In genomic region chr12:108642269-108642870, GRCh38 we compare ENCODE assay signal across 13 cellular contexts. TPM values are rescaled to one million over a fixed set of nuclear protein-coding genes. Genes with fewer than 3 reads are reported as not detected.
DNase-seq lines count a peak whose midpoint lies in the region; ATAC-seq, FAIRE-seq and TF ChIP-seq lines count a peak whose summit lies in the region.
"Had no signal": no experiment of that assay in that cellular context is flagged by ENCODE, and none has a peak within 500 bp of the region (broad histone marks: within the 10 kb centered on the region; RNA-seq: fewer than 3 reads in every experiment).

No MANE protein-coding gene starts in this region.

- CTCF ChIA-PET in GM12878 (lab: Yijun Ruan, JAX): interaction anchor here (2.2 to 17.2 kb wide), 4 partner anchors 23 to 75 kb away, joined by 4 to 244 read pairs (median 174); partner anchors contain the start of gene ISCU

- RAD21 ChIA-PET in GM12878 (lab: Charles Lee; ENCODE audit: unreplicated experiment): interaction anchor here (0.6 to 17.3 kb wide), 4 partner anchors 9 to 76 kb away, joined by 4 to 413 read pairs (median 222); partner anchors contain the start of genes ISCU and SART3

- DNase-seq in COLO668 (lab: John Stamatoyannopoulos, UW; ENCODE audit: unreplicated experiment) (peak; percentile 48), NCI-H187 treated with DMSO at 0.1 percent for 48 hours (lab: John Stamatoyannopoulos, UW) (peak; percentile 86), GM12878 (ENCODE audit: low read depth, low spot score) (no peak), neural crest cell (ENCODE audit: low read depth, low spot score) (no peak), T-helper 9 cell (no peak), NCI-H1092 treated with DMSO at 0.1 percent for 48 hours (lab: John Stamatoyannopoulos, UW) (no peak), amygdala (lab: John Stamatoyannopoulos, UW) (no peak)
- DNase-seq: BE2C; effector memory CD4-positive, alpha-beta T cell; natural killer cell had no signal

- H3K27ac ChIP-seq in GM12878 (ENCODE audit: control insufficient read depth, insufficient read depth): peak overlapping the region; percentile 45

- no peaks in the 10 kb centered on the region for H3K27me3 ChIP-seq in GM12878 (replicated peaks in 1 of 2; ENCODE audit: control insufficient read depth in 2 of 2, insufficient read depth in 2 of 2, low read length in 1 of 2)
- H3K27me3 ChIP-seq: BE2C had no signal

- H3K79me2 ChIP-seq in GM12878 (ENCODE audit: control insufficient read depth, insufficient read depth, low read length): no peaks in the 10 kb centered on the region; the same call in 1 of the 2 replicates

- WGBS in GM12878 (ENCODE audit: insufficient coverage, insufficient replicate concordance, low lambda C conversion rate, missing lambda C conversion rate): 85% methylated on average over 16 of the region's 16 CpGs

- BruUV-seq in GM12878 (replicated peaks; lab: Mats Ljungman, UMichigan): no TSS peak

- H3K4me3 ChIP-seq in GM12878: no peak overlapping the region

- H2AFZ ChIP-seq in GM12878 (ENCODE audit: control insufficient read depth, low read depth, low read length): no peak overlapping the region

- in situ Hi-C loops in GM12878 (cut with MboI): no loop called here

- no peak for TF ChIP-seq EP300 in GM12878 (IDR thresholded peaks at IDR 0.05; ENCODE audit: borderline replicate concordance in 1 of 2, control insufficient read depth in 1 of 2, low read depth in 2 of 2, low read length in 2 of 2)

- H3K9me3 ChIP-seq in GM12878 (replicated peaks; ENCODE audit: control insufficient read depth, insufficient read depth, low read length): no peaks in the 10 kb centered on the region
- H3K9me3 ChIP-seq: BE2C had no signal

- TF ChIP-seq CTCF in GM12878 (IDR thresholded peaks at IDR 0.05 in 2 of 3, conservative IDR thresholded peaks at IDR 0.05 in 1 of 3; ENCODE audit: control insufficient read depth in 2 of 3, extremely low read depth in 1 of 3, insufficient read depth in 1 of 3, low read depth in 3 of 3, low read length in 3 of 3) (no peak), neural crest cell (conservative IDR thresholded peaks at IDR 0.05) (no peak)

- no peaks in the 10 kb centered on the region for H4K20me1 ChIP-seq in GM12878 (ENCODE audit: control insufficient read depth, insufficient read depth)

- H3K4me1 Mint-ChIP-seq in neural crest cell: peaks cover 46% of the 10 kb centered on the region

- no peak for TF ChIP-seq POLR2A in GM12878 (IDR thresholded peaks at IDR 0.05; ENCODE audit: low read depth, low read length)

- H3K27me3 Mint-ChIP-seq in neural crest cell (ENCODE audit: low read depth): no peaks in the 10 kb centered on the region
- H3K27me3 Mint-ChIP-seq: activated naive CD4-positive, alpha-beta T cell treated with anti-CD3 and anti-CD28 coated beads, Interleukin-2, amount 50 U/mL, for 24 hours had no signal

- no peak overlapping the region for H3K4me3 Mint-ChIP-seq in neural crest cell
- H3K4me3 Mint-ChIP-seq: activated naive CD4-positive, alpha-beta T cell treated with anti-CD3 and anti-CD28 coated beads, Interleukin-2, amount 50 U/mL, for 24 hours; natural killer cell had no signal

- ATAC-seq in GM12878 (no peak), GM18868 (IDR thresholded peaks at IDR 0.05; ENCODE audit: unreplicated experiment) (no peak)
- ATAC-seq: natural killer cell had no signal

- SMC1A ChIA-PET in GM12878 (lab: Charles Lee; ENCODE audit: uncharacterized antibody, unreplicated experiment): interaction anchor here (1.4 to 16.7 kb wide), 5 partner anchors 21 to 74 kb away, joined by 7 to 397 read pairs (median 88); partner anchors contain the start of genes ISCU and SART3

- no peaks in the 10 kb centered on the region for H3K9me3 Mint-ChIP-seq in neural crest cell
- H3K9me3 Mint-ChIP-seq: activated naive CD4-positive, alpha-beta T cell treated with anti-CD3 and anti-CD28 coated beads, Interleukin-2, amount 50 U/mL, for 24 hours; natural killer cell had no signal

- H3K9ac ChIP-seq in GM12878 (ENCODE audit: control insufficient read depth, insufficient read depth, low read length): no peak overlapping the region

- peaks cover 7% of the 10 kb centered on the region for H3K36me3 Mint-ChIP-seq in neural crest cell (ENCODE audit: low read depth)
- H3K36me3 Mint-ChIP-seq: natural killer cell had no signal

- FAIRE-seq in GM12878 (lab: Jason Lieb, UNC): no peak
- FAIRE-seq: urothelium cell line had no signal

- peak overlapping the region; percentile 38; the same call in 1 of the 2 replicates for H3K4me2 ChIP-seq in GM12878 (ENCODE audit: control insufficient read depth, insufficient read depth)

- H3K36me3 ChIP-seq in GM12878 (ENCODE audit: control insufficient read depth in 2 of 2, insufficient read depth in 2 of 2, low read length in 1 of 2): peaks cover 10 to 13% of the 10 kb centered on the region in 2 experiments

- H3K27ac Mint-ChIP-seq in neural crest cell (ENCODE audit: unreplicated experiment): peak overlapping the region; percentile 2
- H3K27ac Mint-ChIP-seq: activated naive CD4-positive, alpha-beta T cell treated with anti-CD3 and anti-CD28 coated beads, Interleukin-2, amount 50 U/mL, for 24 hours; natural killer cell had no signal

- intact Hi-C loops in GM12878 (cut with micrococcal nuclease; ENCODE audit: unreplicated experiment): no loop called here

- H3K4me1 ChIP-seq in GM12878 (ENCODE audit: control insufficient read depth, insufficient read depth, low read length): peaks cover 48% of the 10 kb centered on the region

- no peak for TF ChIP-seq RAD21 in GM12878 (IDR thresholded peaks at IDR 0.05; ENCODE audit: insufficient read depth, low read depth, low read length)

- POLR2A ChIA-PET in GM12878 (lab: Charles Lee): interaction anchor here (0.7 to 1.4 kb wide), 2 partner anchors 22 kb away, joined by 3 read pairs; no protein-coding TSS in a partner anchor

TF ChIP-seq in GM12878, 131 proteins besides CTCF, POLR2A, EP300 and RAD21:
- TF ChIP-seq TCF12 (IDR thresholded peaks at IDR 0.05; ENCODE audit: low read depth, low read length) (0 out of 2 replicates have a peak, but pooled peaks have one; percentile 14), IKZF2 (IDR thresholded peaks at IDR 0.05) (0 out of 4 replicates have a peak, but pooled peaks of 1 of the 2 experiments have one; percentile 14), DPF2 (IDR thresholded peaks at IDR 0.05) (no peak), BHLHE40 (IDR thresholded peaks at IDR 0.05; ENCODE audit: borderline replicate concordance in 1 of 2, low read depth in 2 of 2, low read length in 1 of 2) (peak; percentile 17 to 44; a peak in 1 of 4 replicates), CBX5 (IDR thresholded peaks at IDR 0.05; ENCODE audit: low read depth) (no peak), ATF2 (IDR thresholded peaks at IDR 0.05; ENCODE audit: low read length) (0 out of 2 replicates have a peak, but pooled peaks have one; percentile 24)

RNA-seq across cellular contexts. Expression of gene SELPLG, which starts 8.7 kb away (rescaled TPM):
- total RNA-seq in GM12878 (2013; cell fraction: nucleolus; rRNA removed): 102 and 112 TPM in 2 replicates
- total RNA-seq in GM12878 (2014; rRNA removed): 31.4 and 31.5 TPM in 2 replicates
- total RNA-seq in GM12878 (2014; rRNA removed; fragmentation: Illumina TruSeq; extraction: Trizol): 15.2 and 17.0 TPM in 2 replicates
- 20.7 and 21.0 TPM in 2 replicates for total RNA-seq in GM12878 (2021)
- 24.8 TPM for polyA plus RNA-seq in GM12878 (2011; ENCODE audit: low read depth)
- polyA plus RNA-seq in GM12878 (2011; rRNA removed): 10.6 and 24.1 TPM in 2 replicates
- polyA plus RNA-seq in GM12878 (2011; cell fraction: cytosol; rRNA removed): 39.6 and 46.7 TPM in 2 replicates
- polyA plus RNA-seq in GM12878 (2011; cell fraction: nucleus; rRNA removed): 17.9 and 23.7 TPM in 2 replicates
- 44.5 and 45.4 TPM in 2 replicates for polyA plus RNA-seq in GM12878 (2012)
- polyA plus RNA-seq in GM12878 (2014; fragmentation: Illumina TruSeq; extraction: Trizol): 8.7 and 25.8 TPM in 2 replicates
- polyA plus RNA-seq in GM12878 (2014; fragmentation: Nextera tagmentation; extraction: Ambion mirVana): 1 to 10 TPM; 3.2 to 5.3 TPM
- 32.3 and 33.3 TPM in 2 replicates for polyA plus RNA-seq in GM12878 (2014; rRNA removed)
- 10 to 100 TPM; 23.6 to 29.5 TPM for polyA plus RNA-seq in GM12878 (2016; fragmentation: Nextera tagmentation; extraction: Ambion mirVana)
- polyA minus RNA-seq in GM12878 (2011; rRNA and poly(A)+ RNA removed): 19.2 and 29.2 TPM in 2 replicates
- 4.7 and 6.8 TPM in 2 replicates for polyA minus RNA-seq in GM12878 (2011; cell fraction: cytosol; rRNA and poly(A)+ RNA removed)
- polyA minus RNA-seq in GM12878 (2011; cell fraction: nucleus; rRNA and poly(A)+ RNA removed): 4.2 and 6.7 TPM in 2 replicates
- 0.39 and 0.51 TPM in 2 replicates for total RNA-seq in neural crest cell

RNA-seq across cellular contexts. Expression of gene TMEM119, which starts 44.5 kb away (rescaled TPM):
- total RNA-seq in GM12878 (2013; cell fraction: nucleolus; rRNA removed): 0.27 TPM in 1 of 2 replicates, not detected in the other
- 0.05 and 0.11 TPM in 2 replicates for total RNA-seq in GM12878 (2014; rRNA removed)
- total RNA-seq in GM12878 (2014; rRNA removed; fragmentation: Illumina TruSeq; extraction: Trizol): not detected in 2 replicates
- total RNA-seq in GM12878 (2021): 0.44 TPM in 1 of 2 replicates, not detected in the other
- polyA plus RNA-seq in GM12878 (2011; ENCODE audit: low read depth): 0.22 TPM
- 0.23 and 0.29 TPM in 2 replicates for polyA plus RNA-seq in GM12878 (2011; rRNA removed)
- 0.19 and 0.35 TPM in 2 replicates for polyA plus RNA-seq in GM12878 (2011; cell fraction: cytosol; rRNA removed)
- polyA plus RNA-seq in GM12878 (2011; cell fraction: nucleus; rRNA removed): 0.59 and 0.67 TPM in 2 replicates
- 0.12 and 0.53 TPM in 2 replicates for polyA plus RNA-seq in GM12878 (2012)
- not detected in 2 replicates for polyA plus RNA-seq in GM12878 (2014; fragmentation: Illumina TruSeq; extraction: Trizol)
- not detected for polyA plus RNA-seq in GM12878 (2014; fragmentation: Nextera tagmentation; extraction: Ambion mirVana)
- polyA plus RNA-seq in GM12878 (2014; rRNA removed): 0.08 TPM in 1 of 2 replicates, not detected in the other
- under 1 TPM; 0.15 to 0.19 TPM for polyA plus RNA-seq in GM12878 (2016; fragmentation: Nextera tagmentation; extraction: Ambion mirVana)
- 0.41 and 0.51 TPM in 2 replicates for polyA minus RNA-seq in GM12878 (2011; rRNA and poly(A)+ RNA removed)
- not detected in 2 replicates for polyA minus RNA-seq in GM12878 (2011; cell fraction: cytosol; rRNA and poly(A)+ RNA removed)
- 0.12 and 0.48 TPM in 2 replicates for polyA minus RNA-seq in GM12878 (2011; cell fraction: nucleus; rRNA and poly(A)+ RNA removed)
- 0.72 and 1.0 TPM in 2 replicates for total RNA-seq in neural crest cell

Comparison
In these comparisons a context has a peak if more than half of its experiments do, and no peak if none do; other contexts are left out.
1. DNase-seq: peak in COLO668 (single experiment) and NCI-H187 treated with DMSO at 0.1 percent for 48 hours (single experiment); none in GM12878 (single experiment), neural crest cell (single experiment), T-helper 9 cell (single experiment), NCI-H1092 treated with DMSO at 0.1 percent for 48 hours (single experiment) and amygdala (0 of 56).
2. RNA of gene SELPLG, which starts 8.7 kb away (total RNA-seq): 15.2 to 112 TPM in GM12878; 0.39 to 0.51 TPM in neural crest cell; every median in the first group is over 10 times any median in the second.